Comparison of ENCODE assay signal across 1 cellular context in genomic region chr6:3742426-3743344, GRCh38.
TF ChIP-seq lines count a peak whose summit lies in the region.

No MANE protein-coding gene starts in this region.

TF ChIP-seq in HEK293, 187 proteins besides CTCF, POLR2A, EP300 and RAD21 (continued from another document):
- no peak for TF ChIP-seq ZNF639 (tag by site-specific recombination; IDR thresholded peaks at IDR 0.05)
- no peak for TF ChIP-seq ZNF202 (tag by site-specific recombination; IDR thresholded peaks at IDR 0.05; ENCODE audit: borderline replicate concordance)
- TF ChIP-seq ZNF585B (tag by site-specific recombination; IDR thresholded peaks at IDR 0.05): no peak
- no peak for TF ChIP-seq ELK4 (IDR thresholded peaks at IDR 0.05; ENCODE audit: borderline replicate concordance, low read depth, low read length)
- no peak for TF ChIP-seq ZNF837 (tag by site-specific recombination; IDR thresholded peaks at IDR 0.05)
- TF ChIP-seq ZNF785 (tag by site-specific recombination; IDR thresholded peaks at IDR 0.05): no peak
- TF ChIP-seq ZFHX2 (tag by site-specific recombination; conservative IDR thresholded peaks at IDR 0.05): no peak
- peak; percentile 94 for TF ChIP-seq ZNF654 (tag by site-specific recombination; IDR thresholded peaks at IDR 0.05; ENCODE audit: low read depth)
- TF ChIP-seq ZNF624 (tag by site-specific recombination; IDR thresholded peaks at IDR 0.05): no peak
- no peak for TF ChIP-seq ZNF580 (tag by site-specific recombination; IDR thresholded peaks at IDR 0.05)
